ENCODE assay signal across 8 cellular contexts in the genomic region with DNA sequence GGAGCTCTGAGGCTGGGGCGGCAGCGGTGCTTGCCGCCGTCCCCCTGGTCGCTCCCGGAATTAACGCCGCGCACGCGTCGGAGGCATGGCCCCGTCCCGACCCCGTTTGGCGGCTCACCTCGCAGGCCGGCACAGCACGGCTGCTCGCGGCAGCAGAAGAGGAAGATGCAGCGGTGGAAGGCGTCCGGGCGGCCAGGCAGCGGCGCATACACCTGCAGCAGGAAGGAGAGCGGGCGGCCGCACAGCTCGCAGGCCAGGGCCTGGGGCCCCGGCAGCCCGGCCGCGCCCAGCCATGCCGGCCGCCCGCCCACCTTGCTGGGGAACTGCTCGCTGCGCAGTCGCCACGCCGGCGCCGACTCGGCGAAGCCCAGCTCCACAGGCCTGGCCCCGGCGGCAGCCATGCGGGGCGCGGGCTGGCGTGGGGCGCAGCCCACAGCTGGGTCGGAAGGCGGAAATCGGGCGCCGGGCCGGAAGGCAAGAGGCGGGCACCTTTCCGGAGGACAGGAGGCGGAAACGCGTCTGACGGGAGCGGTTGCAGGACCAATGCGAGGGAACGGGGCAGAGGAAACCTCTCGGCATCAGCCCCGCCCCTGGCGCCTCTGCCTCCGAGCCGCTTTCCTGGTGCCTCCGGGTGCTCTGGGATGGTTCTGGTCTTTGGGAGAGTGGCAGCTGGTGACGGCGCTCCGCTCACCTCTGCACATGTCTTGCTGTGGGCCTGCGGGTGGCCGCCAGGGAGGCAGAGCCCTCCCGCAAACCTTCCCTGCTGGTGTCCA. TPM values are rescaled to one million over a fixed set of nuclear protein-coding genes. Genes with fewer than 3 reads are reported as not detected.
DNase-seq lines count a peak whose midpoint lies in the region; ATAC-seq and TF ChIP-seq lines count a peak whose summit lies in the region.

A gene with protein sequence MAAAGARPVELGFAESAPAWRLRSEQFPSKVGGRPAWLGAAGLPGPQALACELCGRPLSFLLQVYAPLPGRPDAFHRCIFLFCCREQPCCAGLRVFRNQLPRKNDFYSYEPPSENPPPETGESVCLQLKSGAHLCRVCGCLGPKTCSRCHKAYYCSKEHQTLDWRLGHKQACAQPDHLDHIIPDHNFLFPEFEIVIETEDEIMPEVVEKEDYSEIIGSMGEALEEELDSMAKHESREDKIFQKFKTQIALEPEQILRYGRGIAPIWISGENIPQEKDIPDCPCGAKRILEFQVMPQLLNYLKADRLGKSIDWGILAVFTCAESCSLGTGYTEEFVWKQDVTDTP (minus strand): TSS at position 457 of the 773 bp plus-strand sequence. CDS start 56 bp downstream, at position 401.

- intact Hi-C loops in activated T-helper 1 cell treated with anti-CD3 and anti-CD28 coated beads, Interleukin-12 subunit alpha, Interleukin-12 subunit beta, Interleukin-2, Interleukin-4 antibody, amounts not matched to agents 30 ng/mL and 10 ng/mL and 1 ng/mL, durations not matched to agents 14 hours and 24 hours and 36 hours (cut with micrococcal nuclease), result loop anchor here (1.0 to 2.0 kb wide), 5 partner anchors 30 to 1372 kb away; partner anchors contain the start of genes C6orf120, DYNLT2, ERMARD and FAM120B
- intact Hi-C loops in naive thymus-derived CD4-positive, alpha-beta T cell (cut with micrococcal nuclease), result loop anchor here (1.0 to 5.0 kb wide), 8 partner anchors 30 to 1700 kb away; partner anchors contain the start of genes C6orf120 (in 2 of the 2), FAM120B (in 2 of the 2), TBP (in 2 of the 2) and WDR27 (in 2 of the 2)

- H3K4me1 ChIP-seq in DND-41 (ENCODE audit: insufficient read depth, low read length), result peaks cover 28% of the 10 kb centered on the region
- peaks cover 15% of the 10 kb centered on the region for H3K4me1 ChIP-seq in GM23248 (ENCODE audit: insufficient read depth)
- peaks cover 8 to 11% of the 10 kb centered on the region in 2 donors for H3K4me1 ChIP-seq in naive thymus-derived CD4-positive, alpha-beta T cell (ENCODE audit: control insufficient read depth in 2 of 2, insufficient read depth in 2 of 2, low read length in 2 of 2)

- H3K36me3 ChIP-seq in DND-41 (ENCODE audit: insufficient read depth, low read length), result peaks cover 43% of the 10 kb centered on the region
- H3K36me3 ChIP-seq in GM23248 (ENCODE audit: low read depth), result peaks cover 20% of the 10 kb centered on the region
- peaks cover 6 to 28% (median 7%) of the 10 kb centered on the region in 3 experiments for H3K36me3 ChIP-seq in naive thymus-derived CD4-positive, alpha-beta T cell (ENCODE audit: control insufficient read depth in 2 of 3, insufficient read depth in 3 of 3, low read length in 3 of 3)

- 1 to 2% methylated on average over 54 to 62 of the region's 81 CpGs for WGBS in GM23248 (ENCODE audit: low coverage in 1 of 2, low lambda C conversion rate in 2 of 2, missing lambda C conversion rate in 2 of 2), 2 experiments

- peak; percentile 94 for ATAC-seq in DND-41 (ENCODE audit: insufficient read depth, low read depth)
- ATAC-seq in naive thymus-derived CD4-positive, alpha-beta T cell, result peak; percentile 96
- peak; percentile 96 to 97 for ATAC-seq in stimulated activated naive B cell treated with anti-CD40 and anti-IgM and Interleukin-4, amounts not matched to agents 10 μg/mL and 1 μg/mL and 100 μg/mL, for 72 hours (replicated peaks)

- H3K27me3 Mint-ChIP-seq in activated T-helper 1 cell treated with anti-CD3 and anti-CD28 coated beads, Interleukin-12 subunit alpha, Interleukin-12 subunit beta, Interleukin-2, Interleukin-4 antibody, amounts not matched to agents 30 ng/mL and 10 ng/mL and 1 ng/mL, durations not matched to agents 14 hours and 24 hours and 36 hours (ENCODE audit: insufficient read depth), result no peaks in the 10 kb centered on the region
- peaks cover 0 to 4% (median 0%) of the 10 kb centered on the region in 5 donors for H3K27me3 Mint-ChIP-seq in naive thymus-derived CD4-positive, alpha-beta T cell
- H3K27me3 Mint-ChIP-seq in stimulated activated naive B cell treated with anti-CD40 and anti-IgM and Interleukin-4, amounts not matched to agents 10 μg/mL and 1 μg/mL and 100 μg/mL, for 72 hours, result no peaks in the 10 kb centered on the region

- H3K79me2 ChIP-seq in DND-41 (ENCODE audit: insufficient read depth, low read length) (peaks cover 34% of the 10 kb centered on the region), GM23248 (ENCODE audit: insufficient read depth) (peaks cover 44% of the 10 kb centered on the region)

- peak within 1 kb of the TSS; percentile 84 for H3K27ac ChIP-seq in DND-41 (ENCODE audit: low read length)
- peak within 1 kb of the TSS; percentile 69 for H3K27ac ChIP-seq in GM23248
- peak within 1 kb of the TSS; percentile 88 for H3K27ac ChIP-seq in naive thymus-derived CD4-positive, alpha-beta T cell (ENCODE audit: low read depth, low read length)

- H3K9me2 ChIP-seq in GM23248 (ENCODE audit: insufficient read depth), result no peaks in the 10 kb centered on the region

- no peaks in the 10 kb centered on the region for H3K9me3 Mint-ChIP-seq in activated T-helper 1 cell treated with anti-CD3 and anti-CD28 coated beads, Interleukin-12 subunit alpha, Interleukin-12 subunit beta, Interleukin-2, Interleukin-4 antibody, amounts not matched to agents 30 ng/mL and 10 ng/mL and 1 ng/mL, durations not matched to agents 14 hours and 24 hours and 36 hours
- H3K9me3 Mint-ChIP-seq in naive thymus-derived CD4-positive, alpha-beta T cell, result no peaks in the 10 kb centered on the region
- no peaks in the 10 kb centered on the region for H3K9me3 Mint-ChIP-seq in stimulated activated naive B cell treated with anti-CD40 and anti-IgM and Interleukin-4, amounts not matched to agents 10 μg/mL and 1 μg/mL and 100 μg/mL, for 72 hours

- H3K4me3 ChIP-seq in DND-41 (ENCODE audit: low read depth in 1 of 2, low read length in 2 of 2) (peak within 1 kb of the TSS; percentile 73 to 99), GM23248 (peak within 1 kb of the TSS; percentile 99)
- peak within 1 kb of the TSS; percentile 89 for H3K4me3 ChIP-seq in naive thymus-derived CD4-positive, alpha-beta T cell (ENCODE audit: low read length)

- POLR2A ChIA-PET in naive thymus-derived CD4-positive, alpha-beta T cell (lab: Charles Lee), result interaction anchor here (0.6 to 3.6 kb wide), 19 partner anchors 9 to 1371 kb away, joined by 3 to 48 read pairs (median 4); partner anchors contain the start of genes C6orf120, DYNLT2, ERMARD and PHF10

- peaks cover 9% of the 10 kb centered on the region; the same call in 1 of the 2 replicates for H4K20me1 ChIP-seq in DND-41 (ENCODE audit: insufficient read depth, low read length)
- no peaks in the 10 kb centered on the region for H4K20me1 ChIP-seq in GM23248 (ENCODE audit: insufficient read depth)

- H3K27me3 ChIP-seq in DND-41 (ENCODE audit: insufficient read depth, low read length, poor library complexity) (no peaks in the 10 kb centered on the region), GM23248 (replicated peaks; ENCODE audit: insufficient read depth) (no peaks in the 10 kb centered on the region)
- no peaks in the 10 kb centered on the region for H3K27me3 ChIP-seq in naive thymus-derived CD4-positive, alpha-beta T cell (ENCODE audit: control insufficient read depth in 2 of 2, insufficient read depth in 2 of 2, low read length in 2 of 2)

- CTCF ChIA-PET in naive thymus-derived CD4-positive, alpha-beta T cell (lab: Charles Lee), result interaction anchor here (1.1 to 1.2 kb wide), 2 partner anchors 9 to 31 kb away, joined by 4 read pairs; partner anchors contain the start of gene TBP

- H3K4me1 Mint-ChIP-seq in activated T-helper 1 cell treated with anti-CD3 and anti-CD28 coated beads, Interleukin-12 subunit alpha, Interleukin-12 subunit beta, Interleukin-2, Interleukin-4 antibody, amounts not matched to agents 30 ng/mL and 10 ng/mL and 1 ng/mL, durations not matched to agents 14 hours and 24 hours and 36 hours (ENCODE audit: low read depth), result peaks cover 36% of the 10 kb centered on the region
- H3K4me1 Mint-ChIP-seq in naive thymus-derived CD4-positive, alpha-beta T cell, result peaks cover 14 to 42% (median 37%) of the 10 kb centered on the region in 7 donors
- H3K4me1 Mint-ChIP-seq in stimulated activated naive B cell treated with anti-CD40 and anti-IgM and Interleukin-4, amounts not matched to agents 10 μg/mL and 1 μg/mL and 100 μg/mL, for 72 hours, result peaks cover 9 to 36% of the 10 kb centered on the region in 2 donors

- peak within 1 kb of the TSS; percentile 93 for H3K27ac Mint-ChIP-seq in activated T-helper 1 cell treated with anti-CD3 and anti-CD28 coated beads, Interleukin-12 subunit alpha, Interleukin-12 subunit beta, Interleukin-2, Interleukin-4 antibody, amounts not matched to agents 30 ng/mL and 10 ng/mL and 1 ng/mL, durations not matched to agents 14 hours and 24 hours and 36 hours
- H3K27ac Mint-ChIP-seq in naive thymus-derived CD4-positive, alpha-beta T cell, result peak within 1 kb of the TSS; percentile 94 to 99 (median 96)
- peak within 1 kb of the TSS; percentile 98 for H3K27ac Mint-ChIP-seq in stimulated activated naive B cell treated with anti-CD40 and anti-IgM and Interleukin-4, amounts not matched to agents 10 μg/mL and 1 μg/mL and 100 μg/mL, for 72 hours

- TF ChIP-seq CTCF in DND-41 (IDR thresholded peaks at IDR 0.05; ENCODE audit: borderline replicate concordance, extremely low read depth, low read length, poor library complexity, severe bottlenecking), result no peak

- H3F3A ChIP-seq in GM23248 (ENCODE audit: insufficient read depth), result peaks cover 33% of the 10 kb centered on the region

- peak within 1 kb of the TSS; percentile 88 for H3K9ac ChIP-seq in DND-41 (ENCODE audit: low read depth, low read length)
- peak within 1 kb of the TSS; percentile 91 for H3K9ac ChIP-seq in GM23248

- H3K36me3 Mint-ChIP-seq in activated T-helper 1 cell treated with anti-CD3 and anti-CD28 coated beads, Interleukin-12 subunit alpha, Interleukin-12 subunit beta, Interleukin-2, Interleukin-4 antibody, amounts not matched to agents 30 ng/mL and 10 ng/mL and 1 ng/mL, durations not matched to agents 14 hours and 24 hours and 36 hours (ENCODE audit: low read depth), result peaks cover 34% of the 10 kb centered on the region
- peaks cover 0 to 25% (median 11%) of the 10 kb centered on the region in 5 donors for H3K36me3 Mint-ChIP-seq in naive thymus-derived CD4-positive, alpha-beta T cell
- peaks cover 22 to 29% of the 10 kb centered on the region in 2 donors for H3K36me3 Mint-ChIP-seq in stimulated activated naive B cell treated with anti-CD40 and anti-IgM and Interleukin-4, amounts not matched to agents 10 μg/mL and 1 μg/mL and 100 μg/mL, for 72 hours

- in situ Hi-C loops in GM23248 (cut with MboI), result no loop called here

- peak within 1 kb of the TSS; percentile 80 for H3K4me2 ChIP-seq in DND-41 (ENCODE audit: insufficient read depth, low read length)
- H3K4me2 ChIP-seq in GM23248 (ENCODE audit: unreplicated experiment), result peak within 1 kb of the TSS; percentile 99

- H3K4me3 Mint-ChIP-seq in activated T-helper 1 cell treated with anti-CD3 and anti-CD28 coated beads, Interleukin-12 subunit alpha, Interleukin-12 subunit beta, Interleukin-2, Interleukin-4 antibody, amounts not matched to agents 30 ng/mL and 10 ng/mL and 1 ng/mL, durations not matched to agents 14 hours and 24 hours and 36 hours, result peak within 1 kb of the TSS; percentile 99
- peak within 1 kb of the TSS; percentile 96 to 100 (median 97) for H3K4me3 Mint-ChIP-seq in naive thymus-derived CD4-positive, alpha-beta T cell
- H3K4me3 Mint-ChIP-seq in stimulated activated naive B cell treated with anti-CD40 and anti-IgM and Interleukin-4, amounts not matched to agents 10 μg/mL and 1 μg/mL and 100 μg/mL, for 72 hours, result peak within 1 kb of the TSS; percentile 100

- DNase-seq in DND-41, result peak; percentile 94
- peak; percentile 99 for DNase-seq in GM23248
- DNase-seq in Kasumi-1 (lab: John Stamatoyannopoulos, UW), result peak; percentile 96 to 98
- DNase-seq in RKO (ENCODE audit: low spot score), result peak; percentile 94
- DNase-seq in activated T-helper 1 cell treated with anti-CD3 and anti-CD28 coated beads, Interleukin-12 subunit alpha, Interleukin-12 subunit beta, Interleukin-2, Interleukin-4 antibody, amounts not matched to agents 30 ng/mL and 10 ng/mL and 1 ng/mL, durations not matched to agents 14 hours and 24 hours and 36 hours (ENCODE audit: low spot score), result peak; percentile 91
- peak; percentile 89 for DNase-seq in fibroblast of gingiva (ENCODE audit: low read depth)
- DNase-seq in naive thymus-derived CD4-positive, alpha-beta T cell, result peak; percentile 82 to 92 (median 91)
- DNase-seq in stimulated activated naive B cell treated with anti-CD40 and anti-IgM and Interleukin-4, amounts not matched to agents 10 μg/mL and 1 μg/mL and 100 μg/mL, for 72 hours, result peak; percentile 92

- H3K9me3 ChIP-seq in DND-41 (ENCODE audit: insufficient read depth, low read length, severe bottlenecking) (no peaks in the 10 kb centered on the region), GM23248 (ENCODE audit: low read depth) (no peaks in the 10 kb centered on the region)
- no peaks in the 10 kb centered on the region for H3K9me3 ChIP-seq in naive thymus-derived CD4-positive, alpha-beta T cell (ENCODE audit: control insufficient read depth in 2 of 3, low read length in 3 of 3)

- H2AFZ ChIP-seq in DND-41 (ENCODE audit: low read depth, low read length), result peak within 1 kb of the TSS; percentile 97
- peak within 1 kb of the TSS; percentile 100 for H2AFZ ChIP-seq in GM23248

RNA-seq across cellular contexts. Expression of the gene that starts here (rescaled TPM):
- 74.7 and 87.7 TPM in 2 replicates for total RNA-seq in GM23248 (2014; rRNA removed; shearing (Covaris generic))
- 78.0 and 82.7 TPM in 2 replicates for polyA plus RNA-seq in GM23248 (2016; fragmentation: Nextera tagmentation; extraction: Ambion mirVana)
- total RNA-seq in activated T-helper 1 cell treated with anti-CD3 and anti-CD28 coated beads, Interleukin-12 subunit alpha, Interleukin-12 subunit beta, Interleukin-2, Interleukin-4 antibody, amounts not matched to agents 30 ng/mL and 10 ng/mL and 1 ng/mL, durations not matched to agents 14 hours and 24 hours and 36 hours, result 142 and 144 TPM in 2 replicates
- 10 to 100 TPM; 49.4 to 80.1 (median 76.1) TPM for total RNA-seq in naive thymus-derived CD4-positive, alpha-beta T cell
- polyA plus RNA-seq in naive thymus-derived CD4-positive, alpha-beta T cell, result 100 to 1,000 TPM; 117 to 128 TPM

Comparison
In these comparisons a context has a peak if more than half of its experiments do, and no peak if none do; other contexts are left out.
1. Peak in every context shown above with its lines: DNase-seq, ATAC-seq, H3K4me3 ChIP-seq and H3K27ac ChIP-seq.